8 cellular contexts compared by ENCODE assay signal in genomic region chr6:10801224-10801848, GRCh38. TPM values are rescaled to one million over a fixed set of nuclear protein-coding genes. Genes with fewer than 3 reads are reported as not detected.
DNase-seq lines count a peak whose midpoint lies in the region; ATAC-seq and TF ChIP-seq lines count a peak whose summit lies in the region.

No MANE protein-coding gene starts in this region.

- WGBS in lung, 2 donors: 40 to 49% methylated on average over 2 of the region's 2 CpGs

- ATAC-seq in GM18858 (IDR thresholded peaks at IDR 0.05; ENCODE audit: unreplicated experiment) (peak; percentile 94), HG03095 (IDR thresholded peaks at IDR 0.05; ENCODE audit: unreplicated experiment) (peak; percentile 89), lung (ENCODE audit: insufficient read depth, low FRiP score) (peak; percentile 85)

- H3K27ac ChIP-seq in lung (ENCODE audit: low read depth in 1 of 2, low read length in 1 of 2): no peak overlapping the region

- TF ChIP-seq CTCF in AG10803 (conservative IDR thresholded peaks at IDR 0.05; ENCODE audit: low read length): peak; percentile 100
- peak; percentile 85 for TF ChIP-seq CTCF in lung (IDR thresholded peaks at IDR 0.05; ENCODE audit: control extremely low read depth, extremely low read depth)

- H3K27me3 ChIP-seq in lung (ENCODE audit: control insufficient read depth, insufficient read depth): no peaks in the 10 kb centered on the region

- H3K9me3 ChIP-seq in lung (ENCODE audit: control insufficient read depth in 2 of 2, insufficient read depth in 1 of 2, low read length in 1 of 2): no peaks in the 10 kb centered on the region

- H3K4me1 ChIP-seq in lung (ENCODE audit: control insufficient read depth in 2 of 2, insufficient read depth in 2 of 2, low read length in 2 of 2): no peaks in the 10 kb centered on the region

- H3K4me3 ChIP-seq in AG10803 (ENCODE audit: low read length) (no peak overlapping the region), lung (no peak overlapping the region)

- DNase-seq in AG10803 (ENCODE audit: low read depth) (peak; percentile 45), NCI-H226 (peak; percentile 33), dermis microvascular lymphatic vessel endothelial cell (ENCODE audit: low read depth in 2 of 2) (peak; percentile 41 to 68), lung (ENCODE audit: low spot score) (peak; percentile 59)
- peak; percentile 69 for DNase-seq in activated CD4-positive, alpha-beta T cell treated with anti-CD3 and anti-CD28 coated beads for 48 hours
- DNase-seq in stimulated activated CD8-positive, alpha-beta memory T cell treated with anti-CD3 and anti-CD28 coated beads, Interleukin-15, amount 100 ng/mL, for 4 hours (ENCODE audit: low read depth in 2 of 2): peak; percentile 13 to 24

- H3K36me3 ChIP-seq in lung (ENCODE audit: control insufficient read depth in 2 of 2, insufficient read depth in 2 of 2, low read length in 2 of 2): no peaks in the 10 kb centered on the region

RNA-seq across cellular contexts. Expression of gene MAK, which starts 37.0 kb away (rescaled TPM):
- total RNA-seq in dermis microvascular lymphatic vessel endothelial cell (not detected in 2 replicates), lung (1 to 10 TPM; 3.2 to 4.6 TPM)
- 1 to 10 TPM; 1.0 to 2.1 TPM for polyA plus RNA-seq in lung

RNA-seq across cellular contexts. Expression of gene TMEM14B, which starts 53.7 kb away (rescaled TPM):
- total RNA-seq in dermis microvascular lymphatic vessel endothelial cell (45.3 and 55.5 TPM in 2 replicates), lung (10 to 100 TPM; 47.2 to 77.6 TPM)
- 100 to 1,000 TPM in 1 of 2 donors, 10 to 100 TPM in 1; 45.6 to 112 TPM for polyA plus RNA-seq in lung

Comparison
In these comparisons a context has a peak if more than half of its experiments do, and no peak if none do; other contexts are left out.
1. DNase-seq: peak in every context shown above with its lines; median percentile 69 in activated CD4-positive, alpha-beta T cell treated with anti-CD3 and anti-CD28 coated beads for 48 hours; 59 in lung; 54 in dermis microvascular lymphatic vessel endothelial cell; 45 in AG10803; 33 in NCI-H226; 18 in stimulated activated CD8-positive, alpha-beta memory T cell treated with anti-CD3 and anti-CD28 coated beads, Interleukin-15, amount 100 ng/mL, for 4 hours.